ENCODE assay signal across 8 cellular contexts in genomic region chr16:53434436-53435065, GRCh38. TPM values are rescaled to one million over a fixed set of nuclear protein-coding genes. Genes with fewer than 3 reads are reported as not detected.
DNase-seq lines count a peak whose midpoint lies in the region; ATAC-seq, FAIRE-seq and TF ChIP-seq lines count a peak whose summit lies in the region.

A gene with protein sequence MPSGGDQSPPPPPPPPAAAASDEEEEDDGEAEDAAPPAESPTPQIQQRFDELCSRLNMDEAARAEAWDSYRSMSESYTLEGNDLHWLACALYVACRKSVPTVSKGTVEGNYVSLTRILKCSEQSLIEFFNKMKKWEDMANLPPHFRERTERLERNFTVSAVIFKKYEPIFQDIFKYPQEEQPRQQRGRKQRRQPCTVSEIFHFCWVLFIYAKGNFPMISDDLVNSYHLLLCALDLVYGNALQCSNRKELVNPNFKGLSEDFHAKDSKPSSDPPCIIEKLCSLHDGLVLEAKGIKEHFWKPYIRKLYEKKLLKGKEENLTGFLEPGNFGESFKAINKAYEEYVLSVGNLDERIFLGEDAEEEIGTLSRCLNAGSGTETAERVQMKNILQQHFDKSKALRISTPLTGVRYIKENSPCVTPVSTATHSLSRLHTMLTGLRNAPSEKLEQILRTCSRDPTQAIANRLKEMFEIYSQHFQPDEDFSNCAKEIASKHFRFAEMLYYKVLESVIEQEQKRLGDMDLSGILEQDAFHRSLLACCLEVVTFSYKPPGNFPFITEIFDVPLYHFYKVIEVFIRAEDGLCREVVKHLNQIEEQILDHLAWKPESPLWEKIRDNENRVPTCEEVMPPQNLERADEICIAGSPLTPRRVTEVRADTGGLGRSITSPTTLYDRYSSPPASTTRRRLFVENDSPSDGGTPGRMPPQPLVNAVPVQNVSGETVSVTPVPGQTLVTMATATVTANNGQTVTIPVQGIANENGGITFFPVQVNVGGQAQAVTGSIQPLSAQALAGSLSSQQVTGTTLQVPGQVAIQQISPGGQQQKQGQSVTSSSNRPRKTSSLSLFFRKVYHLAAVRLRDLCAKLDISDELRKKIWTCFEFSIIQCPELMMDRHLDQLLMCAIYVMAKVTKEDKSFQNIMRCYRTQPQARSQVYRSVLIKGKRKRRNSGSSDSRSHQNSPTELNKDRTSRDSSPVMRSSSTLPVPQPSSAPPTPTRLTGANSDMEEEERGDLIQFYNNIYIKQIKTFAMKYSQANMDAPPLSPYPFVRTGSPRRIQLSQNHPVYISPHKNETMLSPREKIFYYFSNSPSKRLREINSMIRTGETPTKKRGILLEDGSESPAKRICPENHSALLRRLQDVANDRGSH (plus strand): TSS chr16:53434471. CDS start chr16:53434557, 86 bp downstream.

- H3K79me2 ChIP-seq in GM23338 (replicated peaks; ENCODE audit: insufficient read depth) (peaks cover 41% of the 10 kb centered on the region), astrocyte (ENCODE audit: insufficient read depth, low read length) (peaks cover 48% of the 10 kb centered on the region), hepatocyte (peaks cover 41% of the 10 kb centered on the region)

- no peaks in the 10 kb centered on the region for H3K36me3 ChIP-seq in GM23338 (ENCODE audit: insufficient read depth)
- no peaks in the 10 kb centered on the region for H3K36me3 ChIP-seq in astrocyte (ENCODE audit: insufficient read depth, low read length)
- H3K36me3 ChIP-seq in hepatocyte (replicated peaks; ENCODE audit: insufficient read depth, low read depth): no peaks in the 10 kb centered on the region
- no peaks in the 10 kb centered on the region for H3K36me3 ChIP-seq in gastrocnemius medialis

- no peaks in the 10 kb centered on the region for H3K27me3 ChIP-seq in GM23338 (ENCODE audit: insufficient read depth)
- no peaks in the 10 kb centered on the region for H3K27me3 ChIP-seq in astrocyte (ENCODE audit: insufficient read depth, low read length)
- H3K27me3 ChIP-seq in hepatocyte: no peaks in the 10 kb centered on the region
- H3K27me3 ChIP-seq in gastrocnemius medialis: no peaks in the 10 kb centered on the region

- peak; percentile 70 for DNase-seq in GM10266 (ENCODE audit: extremely low spot score)
- peak; percentile 83 for DNase-seq in GM23338 (ENCODE audit: low spot score)
- peak; percentile 29 to 46 for DNase-seq in Kasumi-1 (lab: John Stamatoyannopoulos, UW)
- peak; percentile 68 for DNase-seq in astrocyte (ENCODE audit: low read depth)
- peak; percentile 92 for DNase-seq in hepatocyte (ENCODE audit: low spot score)
- DNase-seq in gastrocnemius medialis: peak in 1 of 2 donors; percentile 79
- no peak for DNase-seq in cerebellar cortex (ENCODE audit: low spot score)

- in situ Hi-C loops in gastrocnemius medialis (cut with MboI; ENCODE audit: low sequenced_read_pairs in 4 of 4): loop anchor here in 2 of 4 donors (5.0 to 10.0 kb wide), 2 partner anchors 63 to 70 kb away; partner anchors contain the start of gene AKTIP (in 1 of the 2)

- H3K4me3 ChIP-seq in GM23338 (peak within 1 kb of the TSS; percentile 92), astrocyte (ENCODE audit: insufficient read depth, low read depth, low read length) (peak within 1 kb of the TSS; percentile 80), hepatocyte (peak within 1 kb of the TSS; percentile 25), gastrocnemius medialis (peak within 1 kb of the TSS; percentile 94 to 100 (median 98))

- H3K4me1 ChIP-seq in GM23338 (ENCODE audit: insufficient read depth) (peaks cover 11% of the 10 kb centered on the region), astrocyte (ENCODE audit: insufficient read depth, low read length) (peaks cover 5% of the 10 kb centered on the region), hepatocyte (ENCODE audit: insufficient read depth) (no peaks in the 10 kb centered on the region), gastrocnemius medialis (peaks cover 18 to 20% of the 10 kb centered on the region in 2 donors)

- intact Hi-C loops in T-helper 2 cell treated with Interferon-gamma antibody and Interleukin-4, amounts not matched to agents 100 ng/mL and 5 ng/mL, for 36 hours (cut with micrococcal nuclease): loop anchor here (1.0 to 2.0 kb wide), 4 partner anchors 23 to 304 kb away; partner anchors contain the start of gene AKTIP
- intact Hi-C loops in gastrocnemius medialis (cut with DNase I; ENCODE audit: low total_unique reads): loop anchor here (1.0 to 10.0 kb wide), 6 partner anchors 69 to 380 kb away; partner anchors contain the start of genes AKTIP, CHD9, CHD9NB and FTO

- H3F3A ChIP-seq in GM23338 (replicated peaks; ENCODE audit: low read depth): no peaks in the 10 kb centered on the region

- peak; percentile 70 to 77 for TF ChIP-seq POLR2A in gastrocnemius medialis (IDR thresholded peaks at IDR 0.05)

- H3K9me3 ChIP-seq in astrocyte (ENCODE audit: insufficient read depth, low read depth, low read length) (no peaks in the 10 kb centered on the region), hepatocyte (ENCODE audit: low read depth) (no peaks in the 10 kb centered on the region), gastrocnemius medialis (no peaks in the 10 kb centered on the region)

- ATAC-seq in GM23338 (peak; percentile 86), gastrocnemius medialis (peak; percentile 80 to 84)

- H3K9me2 ChIP-seq in GM23338 (ENCODE audit: insufficient read depth) (no peaks in the 10 kb centered on the region), hepatocyte (replicated peaks; ENCODE audit: insufficient read depth) (no peaks in the 10 kb centered on the region)

- H3K4me1 Mint-ChIP-seq in GM23338 (peaks cover 15% of the 10 kb centered on the region), astrocyte (ENCODE audit: low read depth, unreplicated experiment) (peaks cover 6% of the 10 kb centered on the region)

- no peak for FAIRE-seq in astrocyte (lab: Jason Lieb, UNC)

- H3K9me3 Mint-ChIP-seq in GM23338: peaks cover 10% of the 10 kb centered on the region
- H3K9me3 Mint-ChIP-seq in astrocyte (ENCODE audit: unreplicated experiment): peaks cover 2% of the 10 kb centered on the region

- H3K4me3 Mint-ChIP-seq in GM23338: peak within 1 kb of the TSS; percentile 94
- H3K4me3 Mint-ChIP-seq in astrocyte (ENCODE audit: unreplicated experiment): peak within 1 kb of the TSS; percentile 95

- H2AFZ ChIP-seq in GM23338 (peak within 1 kb of the TSS; percentile 100), astrocyte (ENCODE audit: low read depth, low read length) (peak within 1 kb of the TSS; percentile 84), hepatocyte (peak within 1 kb of the TSS; percentile 88)

- H3K9ac ChIP-seq in astrocyte (ENCODE audit: low read length): peak within 1 kb of the TSS; percentile 92

- peaks cover 5% of the 10 kb centered on the region for H3K27me3 Mint-ChIP-seq in GM23338 (ENCODE audit: insufficient read depth, low read depth, poor library complexity)
- no peaks in the 10 kb centered on the region for H3K27me3 Mint-ChIP-seq in astrocyte (ENCODE audit: low read depth, unreplicated experiment)

- under 1% methylated on average over 53 of the region's 85 CpGs for WGBS in hepatocyte (ENCODE audit: low lambda C conversion rate, missing lambda C conversion rate)

- peaks cover 6% of the 10 kb centered on the region; the same call in 2 of the 3 replicates for H3K36me3 Mint-ChIP-seq in GM23338 (ENCODE audit: low read depth)
- H3K36me3 Mint-ChIP-seq in astrocyte (ENCODE audit: low read depth, unreplicated experiment): no peaks in the 10 kb centered on the region

- no peak for TF ChIP-seq CTCF in GM10266 (IDR thresholded peaks at IDR 0.05; ENCODE audit: control insufficient read depth, insufficient read depth, low read depth, missing control alignments)
- TF ChIP-seq CTCF in GM23338 (conservative IDR thresholded peaks at IDR 0.05; ENCODE audit: low read depth in 2 of 2): no peak
- TF ChIP-seq CTCF in astrocyte (IDR thresholded peaks at IDR 0.05; ENCODE audit: insufficient read depth, low read depth, low read length): no peak
- no peak for TF ChIP-seq CTCF in hepatocyte (IDR thresholded peaks at IDR 0.05; ENCODE audit: poor library complexity)
- no peak for TF ChIP-seq CTCF in gastrocnemius medialis (IDR thresholded peaks at IDR 0.05 in 4 of 5, conservative IDR thresholded peaks at IDR 0.05 in 1 of 5)

- H3K27ac Mint-ChIP-seq in GM23338 (peak within 1 kb of the TSS; percentile 96), astrocyte (ENCODE audit: unreplicated experiment) (peak within 1 kb of the TSS; percentile 91)

- H3K27ac ChIP-seq in GM23338 (ENCODE audit: low read depth) (peak within 1 kb of the TSS; percentile 78), astrocyte (ENCODE audit: low read depth, low read length) (peak within 1 kb of the TSS; percentile 76), hepatocyte (peak within 1 kb of the TSS; percentile 98), gastrocnemius medialis (peak within 1 kb of the TSS; percentile 96 to 99 (median 98))

- peak within 1 kb of the TSS; percentile 91 for H3K4me2 ChIP-seq in GM23338
- peak within 1 kb of the TSS; percentile 95 for H3K4me2 ChIP-seq in astrocyte (ENCODE audit: low read length)
- H3K4me2 ChIP-seq in hepatocyte: peak within 1 kb of the TSS; percentile 76

- H4K20me1 ChIP-seq in GM23338 (replicated peaks; ENCODE audit: insufficient read depth): peaks cover 11% of the 10 kb centered on the region
- H4K20me1 ChIP-seq in astrocyte (ENCODE audit: insufficient read depth, low read length): no peaks in the 10 kb centered on the region
- no peaks in the 10 kb centered on the region for H4K20me1 ChIP-seq in hepatocyte (ENCODE audit: insufficient read depth, poor library complexity, severe bottlenecking)

TF ChIP-seq in GM23338, 12 proteins besides CTCF, POLR2A, EP300 and RAD21 (continues in another document):
- TF ChIP-seq STAT1 (IDR thresholded peaks at IDR 0.05; ENCODE audit: unreplicated experiment): no peak

RNA-seq across cellular contexts. Expression of the gene that starts here (rescaled TPM):
- total RNA-seq in GM23338 (2014; rRNA removed; shearing (Covaris generic)): 34.1 and 43.3 TPM in 2 replicates
- polyA plus RNA-seq in GM23338 (2016; fragmentation: Nextera tagmentation; extraction: Ambion mirVana) (9.8 and 15.4 TPM in 2 replicates), hepatocyte (17.3 and 26.0 TPM in 2 replicates)
- total RNA-seq in T-helper 2 cell treated with Interferon-gamma antibody and Interleukin-4, amounts not matched to agents 100 ng/mL and 5 ng/mL, for 36 hours: 165 and 168 TPM in 2 replicates
- total RNA-seq in astrocyte (23.2 and 24.4 TPM in 2 replicates), hepatocyte (47.5 and 48.8 TPM in 2 replicates), gastrocnemius medialis (10 to 100 TPM; 48.0 to 60.6 (median 58.0) TPM)

Comparison
In these comparisons a context has a peak if more than half of its experiments do, and no peak if none do; other contexts are left out.
1. H3K4me3 ChIP-seq: peak in every context shown above with its lines; median percentile 98 in gastrocnemius medialis; 92 in GM23338; 80 in astrocyte; 25 in hepatocyte.